Comparison of ENCODE assay signal across 29 cellular contexts in the genomic region with DNA sequence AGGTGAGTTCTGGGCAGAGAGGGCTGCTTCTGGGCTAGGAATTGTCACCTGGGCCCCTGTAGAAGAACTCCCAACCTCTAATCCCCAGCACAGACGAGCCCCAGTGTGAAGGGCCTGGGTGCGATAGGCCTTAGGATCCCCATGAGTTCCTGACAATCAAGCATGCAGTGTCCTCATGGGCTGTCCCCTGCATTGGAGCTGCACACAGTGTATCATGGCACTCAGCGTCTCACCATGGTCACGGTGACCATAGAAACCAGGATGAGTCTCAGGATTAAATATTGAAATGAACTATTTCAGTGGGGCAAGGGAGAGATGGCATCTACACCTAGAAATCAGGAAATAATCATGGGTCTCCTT. TPM values are rescaled to one million over a fixed set of nuclear protein-coding genes. Genes with fewer than 3 reads are reported as not detected.
"Had no signal": no experiment of that assay in that cellular context is flagged by ENCODE, and none has a peak within 500 bp of the region (broad histone marks: within the 10 kb centered on the region; RNA-seq: fewer than 3 reads in every experiment).

No MANE protein-coding gene starts in this region.

- H3K27me3 ChIP-seq: adrenal gland, ascending aorta, colonic mucosa had no signal

- H3K36me3 ChIP-seq: adrenal gland, ascending aorta, colonic mucosa, heart right ventricle, tibial artery had no signal

- H3K27ac ChIP-seq: adrenal gland, ascending aorta, colonic mucosa, dorsolateral prefrontal cortex, heart right ventricle, tibial artery had no signal

- ATAC-seq: activated T-cell treated with anti-CD3 and anti-CD28 coated beads, Interleukin-2, amount 50 U/mL, for 4 hours; naive thymus-derived CD4-positive, alpha-beta T cell; sciatic nerve; stimulated activated effector memory CD8-positive, alpha-beta T cell treated with anti-CD3 and anti-CD28 coated beads, Interleukin-12 subunit alpha, Interleukin-12 subunit beta, amount 100 ng/mL, for 72 hours; stimulated activated naive CD8-positive, alpha-beta T cell treated with anti-CD3 and anti-CD28 coated beads, Interleukin-15, amount 100 ng/mL, for 72 hours; WTC11 had no signal

- DNase-seq: activated CD4-positive, alpha-beta T cell treated with anti-CD3 and anti-CD28 coated beads, Interleukin-2, amount 50 U/mL, for 4 hours; activated CD8-positive, alpha-beta memory T cell treated with anti-CD3 and anti-CD28 coated beads for 24 hours; activated CD8-positive, alpha-beta memory T cell treated with anti-CD3 and anti-CD28 coated beads, Interleukin-2, amount 50 U/mL, for 4 hours; activated naive CD4-positive, alpha-beta T cell; activated T-cell treated with anti-CD3 and anti-CD28 coated beads, Interleukin-2, amount 50 U/mL, for 4 hours; dorsolateral prefrontal cortex; heart right ventricle; naive thymus-derived CD4-positive, alpha-beta T cell; occipital lobe; stimulated activated CD4-positive, alpha-beta T cell treated with anti-CD3 and anti-CD28 coated beads, Interleukin-2, amount 100 ng/mL, for 24 hours; stimulated activated naive CD8-positive, alpha-beta T cell treated with anti-CD3 and anti-CD28 coated beads, Interleukin-15, amount 100 ng/mL, for 72 hours; tibial artery had no signal

- FAIRE-seq: keratinocyte, small intestine had no signal

- H3K9me3 ChIP-seq: adrenal gland, ascending aorta, colonic mucosa, heart right ventricle, tibial artery had no signal

- H3K4me1 ChIP-seq: adrenal gland, ascending aorta, colonic mucosa, tibial artery had no signal

- H3K4me3 ChIP-seq: adrenal gland, ascending aorta, colonic mucosa, dorsolateral prefrontal cortex, heart right ventricle, lung, tibial artery had no signal

RNA-seq across cellular contexts. Expression of a gene that starts 0.3 kb away (rescaled TPM):
- total RNA-seq: activated T-cell treated with anti-CD3 and anti-CD28 coated beads, Interleukin-2, amount 50 U/mL, for 4 hours; activated T-helper 2 cell treated with anti-CD3 and anti-CD28 coated beads, Interferon-gamma antibody, Interleukin-2, Interleukin-4, amounts not matched to agents 10 μg/mL and 5 μg/mL and 100 μg/mL, durations not matched to agents 14 hours and 24 hours and 36 hours; adrenal gland; ascending aorta; fibroblast of villous mesenchyme; heart right ventricle; mesenteric fat pad; naive thymus-derived CD4-positive, alpha-beta T cell; neural crest cell; occipital lobe; posterior vena cava; renal cortical epithelial cell; sciatic nerve; urinary bladder; WTC11 had no signal
- polyA plus RNA-seq: adrenal gland; heart right ventricle; keratinocyte; naive thymus-derived CD4-positive, alpha-beta T cell; urinary bladder had no signal

RNA-seq across cellular contexts. Expression of a gene that starts 18.7 kb away (rescaled TPM):
- total RNA-seq: activated T-cell treated with anti-CD3 and anti-CD28 coated beads, Interleukin-2, amount 50 U/mL, for 4 hours; activated T-helper 2 cell treated with anti-CD3 and anti-CD28 coated beads, Interferon-gamma antibody, Interleukin-2, Interleukin-4, amounts not matched to agents 10 μg/mL and 5 μg/mL and 100 μg/mL, durations not matched to agents 14 hours and 24 hours and 36 hours; adrenal gland; ascending aorta; colonic mucosa; dorsolateral prefrontal cortex; fibroblast of villous mesenchyme; heart right ventricle; lung; mesenteric fat pad; mucosa of gallbladder; naive thymus-derived CD4-positive, alpha-beta T cell; neural crest cell; occipital lobe; posterior vena cava; renal cortical epithelial cell; sciatic nerve; urinary bladder; WTC11 had no signal
- polyA plus RNA-seq: adrenal gland; heart right ventricle; keratinocyte; lung; naive thymus-derived CD4-positive, alpha-beta T cell; small intestine; urinary bladder had no signal

RNA-seq across cellular contexts. Expression of a gene that starts 33.3 kb away (rescaled TPM):
- total RNA-seq: activated T-cell treated with anti-CD3 and anti-CD28 coated beads, Interleukin-2, amount 50 U/mL, for 4 hours; activated T-helper 2 cell treated with anti-CD3 and anti-CD28 coated beads, Interferon-gamma antibody, Interleukin-2, Interleukin-4, amounts not matched to agents 10 μg/mL and 5 μg/mL and 100 μg/mL, durations not matched to agents 14 hours and 24 hours and 36 hours; ascending aorta; colonic mucosa; fibroblast of villous mesenchyme; lung; mesenteric fat pad; mucosa of gallbladder; naive thymus-derived CD4-positive, alpha-beta T cell; neural crest cell; occipital lobe; posterior vena cava; renal cortical epithelial cell; sciatic nerve; urinary bladder; WTC11 had no signal
- polyA plus RNA-seq: keratinocyte; lung; naive thymus-derived CD4-positive, alpha-beta T cell; urinary bladder had no signal
